Comparison of ENCODE assay signal across 8 cellular contexts in the genomic region with DNA sequence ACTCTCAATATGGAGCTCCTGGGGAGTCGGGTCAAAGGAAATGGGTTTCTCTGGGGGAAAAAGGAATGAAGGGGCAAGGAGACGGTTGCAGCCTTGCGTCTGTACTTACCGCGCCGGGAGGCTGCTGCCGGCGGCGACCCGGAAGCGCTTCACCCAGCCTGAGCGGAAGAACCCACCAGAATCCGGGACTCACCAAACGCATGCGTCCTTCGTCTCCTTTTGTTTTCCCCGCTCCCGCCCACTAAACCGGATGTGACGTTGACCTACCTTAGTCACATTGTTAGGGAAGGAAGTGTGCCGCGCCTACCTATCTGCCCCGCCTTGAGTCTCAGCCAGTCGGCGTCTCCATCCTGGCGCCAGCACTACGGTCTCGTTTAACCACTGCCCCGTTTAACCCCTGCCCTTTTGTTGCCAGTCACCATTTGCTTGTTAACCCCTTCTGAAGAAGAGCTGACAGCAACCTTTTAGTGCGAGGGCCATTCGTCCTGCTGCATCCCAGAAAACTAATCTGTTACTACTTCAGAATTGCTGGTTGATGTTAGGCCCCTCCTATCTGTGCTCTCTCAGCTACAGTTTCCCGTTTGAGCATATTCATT. TPM values are rescaled to one million over a fixed set of nuclear protein-coding genes. Genes with fewer than 3 reads are reported as not detected.
DNase-seq lines count a peak whose midpoint lies in the region; ATAC-seq and TF ChIP-seq lines count a peak whose summit lies in the region.

Gene ANAPC15 (minus strand): TSS at position 155 of the 596 bp plus-strand sequence. CDS start 1,419 bp downstream, outside the sequence.

- peaks cover 15% of the 10 kb centered on the region for H3K36me3 Mint-ChIP-seq in endodermal cell (ENCODE audit: low read depth)

- TF ChIP-seq CTCF in endodermal cell (conservative IDR thresholded peaks at IDR 0.05), result no peak

- H3K9ac ChIP-seq in NT2/D1 (ENCODE audit: insufficient read length, low read depth) (peak within 1 kb of the TSS; percentile 85), endodermal cell (ENCODE audit: extremely low read depth, low read length, poor library complexity, severe bottlenecking) (peak within 1 kb of the TSS; percentile 98)

- H3K27me3 Mint-ChIP-seq in endodermal cell (ENCODE audit: insufficient read depth), result peaks cover 23% of the 10 kb centered on the region

- H3K36me3 ChIP-seq in NT2/D1 (ENCODE audit: insufficient read depth, insufficient read length, low read length), result peaks cover 33% of the 10 kb centered on the region
- H3K36me3 ChIP-seq in endodermal cell (ENCODE audit: control insufficient read depth, insufficient read depth, low read length), result peaks cover 18% of the 10 kb centered on the region

- H3K4me3 Mint-ChIP-seq in endodermal cell, result peak within 1 kb of the TSS; percentile 83

- 2 to 3% methylated on average over 25 to 32 of the region's 32 CpGs for WGBS in endodermal cell (ENCODE audit: insufficient coverage in 1 of 2, insufficient read length in 1 of 2), 2 experiments

- DNase-seq in COLO829 (ENCODE audit: low spot score) (peak; percentile 95), HUDEP-2 (lab: John Stamatoyannopoulos, UW; ENCODE audit: unreplicated experiment in 76 of 76) (peak in 75 of 76 experiments; percentile 83 to 99 (median 96)), NT2/D1 (ENCODE audit: low read depth, low spot score) (peak; percentile 98), endodermal cell (peak; percentile 99), mesenteric fat pad (ENCODE audit: low spot score) (peak; percentile 96)
- peak; percentile 99 for DNase-seq in activated CD8-positive, alpha-beta memory T cell treated with anti-CD3 and anti-CD28 coated beads, Interleukin-2, amount 50 U/mL, for 1 hour (ENCODE audit: extremely low read depth)
- peak; percentile 95 for DNase-seq in stimulated activated CD8-positive, alpha-beta memory T cell treated with anti-CD3 and anti-CD28 coated beads, Interleukin-15, amount 100 ng/mL, for 24 hours (ENCODE audit: low read depth)

- peaks cover 18% of the 10 kb centered on the region for H3K4me1 Mint-ChIP-seq in endodermal cell

- H3K27me3 ChIP-seq in NT2/D1 (ENCODE audit: insufficient read depth, insufficient read length) (no peaks in the 10 kb centered on the region), endodermal cell (ENCODE audit: control insufficient read depth, insufficient read depth, low read length, poor library complexity, severe bottlenecking) (peaks cover 7% of the 10 kb centered on the region)

- ATAC-seq in GM21381 (IDR thresholded peaks at IDR 0.05; ENCODE audit: unreplicated experiment), result peak; percentile 78

- H3K4me1 ChIP-seq in NT2/D1 (ENCODE audit: insufficient read depth, insufficient read length) (no peaks in the 10 kb centered on the region), endodermal cell (ENCODE audit: control insufficient read depth, insufficient read depth, low read length) (no peaks in the 10 kb centered on the region)

- peak within 1 kb of the TSS; percentile 100 for H3K27ac Mint-ChIP-seq in endodermal cell

- H3K9me3 Mint-ChIP-seq in endodermal cell, result no peaks in the 10 kb centered on the region

- peak within 1 kb of the TSS; percentile 99 for H3K27ac ChIP-seq in endodermal cell (ENCODE audit: low read depth, low read length)

- H3K4me3 ChIP-seq in NT2/D1 (ENCODE audit: insufficient read length, low read depth), result peak within 1 kb of the TSS; percentile 67
- peak within 1 kb of the TSS; percentile 95 for H3K4me3 ChIP-seq in endodermal cell (ENCODE audit: low read length)

- no peaks in the 10 kb centered on the region for H3K9me3 ChIP-seq in NT2/D1 (ENCODE audit: insufficient read depth, low read length)
- no peaks in the 10 kb centered on the region for H3K9me3 ChIP-seq in endodermal cell (ENCODE audit: control insufficient read depth, low read length)

RNA-seq across cellular contexts. Expression of gene ANAPC15, which starts in this region (rescaled TPM):
- total RNA-seq in endodermal cell (10 to 100 TPM; 51.2 to 54.9 TPM), mesenteric fat pad (29.1 TPM)
- 53.3 TPM for polyA plus RNA-seq in endodermal cell (2013, experiment 1 of 2)
- polyA plus RNA-seq in endodermal cell (2013, experiment 2 of 2), result 61.5 TPM

Comparison
In these comparisons a context has a peak if more than half of its experiments do, and no peak if none do; other contexts are left out.
1. Peak in every context shown above with its lines: DNase-seq, ATAC-seq, H3K4me3 ChIP-seq and H3K27ac ChIP-seq.